ENCODE assay signal across 25 cellular contexts in genomic region chr3:63585927-63586326, GRCh38.
"Had no signal": no experiment of that assay in that cellular context is flagged by ENCODE, and none has a peak within 500 bp of the region (broad histone marks: within the 10 kb centered on the region; RNA-seq: fewer than 3 reads in every experiment).

No MANE protein-coding gene starts in this region.

- DNase-seq: activated CD4-positive, alpha-beta memory T cell treated with anti-CD3 and anti-CD28 coated beads, Interleukin-2, amount 10 ng/mL, durations not matched to agents 7 days and 5 days; activated CD4-positive, alpha-beta T cell treated with anti-CD3 and anti-CD28 coated beads, Interleukin-2, amount 10 ng/mL, durations not matched to agents 7 days and 5 days; activated CD4-positive, CD25-positive, alpha-beta regulatory T cell; activated gamma-delta T cell treated with Interleukin-2 at 50 U/mL for 16 hours; activated naive CD4-positive, alpha-beta T cell treated with anti-CD3 and anti-CD28 coated beads, Interleukin-2, amount 10 ng/mL, durations not matched to agents 7 days and 5 days; activated naive CD8-positive, alpha-beta T cell treated with anti-CD3 and anti-CD28 coated beads for 36 hours; activated T-cell treated with anti-CD3 and anti-CD28 coated beads for 4 hours; activated T-cell treated with anti-CD3 and anti-CD28 coated beads, Interleukin-2, amount 50 U/mL, for 72 hours; brain microvascular endothelial cell; KG1; NCI-H1092; NCI-H1417; NCI-H1930; NCI-H510A treated with DMSO at 0.1 percent for 48 hours; NCI-H774; NK-92 treated with Interleukin-12 subunit alpha and Interleukin-12 subunit beta, amount 100 ng/mL, for 24 hours; Peyer's patch; Right ventricle myocardium superior; SJCRH30; SK-N-SH; T-helper 1 cell had no signal

- H3K9me3 ChIP-seq: Peyer's patch, SJCRH30, SK-N-SH had no signal

- H3K27me3 Mint-ChIP-seq: activated CD4-positive, alpha-beta memory T cell treated with anti-CD3 and anti-CD28 coated beads, Interleukin-2, amount 10 ng/mL, durations not matched to agents 7 days and 5 days; activated CD4-positive, alpha-beta T cell treated with anti-CD3 and anti-CD28 coated beads, Interleukin-2, amount 10 ng/mL, durations not matched to agents 7 days and 5 days; activated naive CD4-positive, alpha-beta T cell treated with anti-CD3 and anti-CD28 coated beads, Interleukin-2, amount 10 ng/mL, durations not matched to agents 7 days and 5 days had no signal

- H3K9me3 Mint-ChIP-seq: activated T-cell treated with anti-CD3 and anti-CD28 coated beads, Interleukin-2, amount 50 U/mL, for 72 hours had no signal

- H3K27me3 ChIP-seq: brain microvascular endothelial cell, cardiac muscle cell, Peyer's patch, SJCRH30 had no signal

- H3K36me3 ChIP-seq: brain microvascular endothelial cell, cardiac muscle cell, Peyer's patch, SJCRH30 had no signal

- H3K27ac ChIP-seq: brain microvascular endothelial cell, cardiac muscle cell, Peyer's patch, RWPE1, SJCRH30, VCaP had no signal

- H3K4me1 Mint-ChIP-seq: activated CD4-positive, alpha-beta memory T cell treated with anti-CD3 and anti-CD28 coated beads, Interleukin-2, amount 10 ng/mL, durations not matched to agents 7 days and 5 days; activated CD4-positive, alpha-beta T cell treated with anti-CD3 and anti-CD28 coated beads, Interleukin-2, amount 10 ng/mL, durations not matched to agents 7 days and 5 days; activated naive CD4-positive, alpha-beta T cell treated with anti-CD3 and anti-CD28 coated beads, Interleukin-2, amount 10 ng/mL, durations not matched to agents 7 days and 5 days; activated naive CD8-positive, alpha-beta T cell treated with anti-CD3 and anti-CD28 coated beads for 36 hours had no signal

- H3K4me1 ChIP-seq: Peyer's patch, SJCRH30 had no signal

- H3K27ac Mint-ChIP-seq: activated CD4-positive, alpha-beta memory T cell treated with anti-CD3 and anti-CD28 coated beads, Interleukin-2, amount 10 ng/mL, durations not matched to agents 7 days and 5 days; activated CD4-positive, alpha-beta T cell treated with anti-CD3 and anti-CD28 coated beads, Interleukin-2, amount 10 ng/mL, durations not matched to agents 7 days and 5 days; activated naive CD4-positive, alpha-beta T cell treated with anti-CD3 and anti-CD28 coated beads, Interleukin-2, amount 10 ng/mL, durations not matched to agents 7 days and 5 days; activated naive CD8-positive, alpha-beta T cell treated with anti-CD3 and anti-CD28 coated beads for 36 hours; activated T-cell treated with anti-CD3 and anti-CD28 coated beads, Interleukin-2, amount 50 U/mL, for 72 hours; activated T-helper 2 cell treated with anti-CD3 and anti-CD28 coated beads, Interferon-gamma antibody, Interleukin-2, Interleukin-4, amounts not matched to agents 10 μg/mL and 5 μg/mL and 100 μg/mL, durations not matched to agents 14 hours and 24 hours and 36 hours had no signal

- H3K4me3 Mint-ChIP-seq: activated CD4-positive, alpha-beta memory T cell treated with anti-CD3 and anti-CD28 coated beads, Interleukin-2, amount 10 ng/mL, durations not matched to agents 7 days and 5 days; activated CD4-positive, alpha-beta T cell treated with anti-CD3 and anti-CD28 coated beads, Interleukin-2, amount 10 ng/mL, durations not matched to agents 7 days and 5 days; activated naive CD4-positive, alpha-beta T cell treated with anti-CD3 and anti-CD28 coated beads, Interleukin-2, amount 10 ng/mL, durations not matched to agents 7 days and 5 days; activated naive CD8-positive, alpha-beta T cell treated with anti-CD3 and anti-CD28 coated beads for 36 hours; activated T-cell treated with anti-CD3 and anti-CD28 coated beads, Interleukin-2, amount 50 U/mL, for 72 hours had no signal

- H3K4me3 ChIP-seq: cardiac muscle cell, Peyer's patch, SJCRH30 had no signal

- H3K36me3 Mint-ChIP-seq: activated naive CD4-positive, alpha-beta T cell treated with anti-CD3 and anti-CD28 coated beads, Interleukin-2, amount 10 ng/mL, durations not matched to agents 7 days and 5 days; activated naive CD8-positive, alpha-beta T cell treated with anti-CD3 and anti-CD28 coated beads for 36 hours had no signal

- ATAC-seq: activated T-cell treated with anti-CD3 and anti-CD28 coated beads, Interleukin-2, amount 50 U/mL, for 72 hours had no signal
